In genomic region chr17:40618754-40619625, GRCh38 we compare ENCODE assay signal across 14 cellular contexts. TPM values are rescaled to one million over a fixed set of nuclear protein-coding genes. Genes with fewer than 3 reads are reported as not detected.
DNase-seq lines count a peak whose midpoint lies in the region; ATAC-seq, FAIRE-seq and TF ChIP-seq lines count a peak whose summit lies in the region.
"Had no signal": no experiment of that assay in that cellular context is flagged by ENCODE, and none has a peak within 500 bp of the region (broad histone marks: within the 10 kb centered on the region; RNA-seq: fewer than 3 reads in every experiment).

No MANE protein-coding gene starts in this region.

- H3K4me3 ChIP-seq in gastroesophageal sphincter = no peak overlapping the region
- H3K4me3 ChIP-seq: uterus had no signal

- no peak for TF ChIP-seq EP300 in gastroesophageal sphincter (IDR thresholded peaks at IDR 0.05)

- no peaks in the 10 kb centered on the region for H3K9me3 Mint-ChIP-seq in activated CD4-positive, alpha-beta T cell treated with anti-CD3 and anti-CD28 coated beads, Interleukin-2, amount 10 ng/mL, durations not matched to agents 7 days and 5 days
- no peaks in the 10 kb centered on the region for H3K9me3 Mint-ChIP-seq in IgD-negative memory B cell
- no peaks in the 10 kb centered on the region for H3K9me3 Mint-ChIP-seq in activated naive CD8-positive, alpha-beta T cell treated with anti-CD3 and anti-CD28 coated beads for 36 hours
- no peaks in the 10 kb centered on the region for H3K9me3 Mint-ChIP-seq in naive thymus-derived CD8-positive, alpha-beta T cell
- H3K9me3 Mint-ChIP-seq: CD8-positive, alpha-beta T cell; T-cell had no signal

- CTCF ChIA-PET in activated CD4-positive, alpha-beta T cell treated with anti-CD3 and anti-CD28 coated beads, Interleukin-2, amount 10 ng/mL, durations not matched to agents 7 days and 5 days (lab: Charles Lee) = interaction anchor here (0.7 to 1.7 kb wide), 17 partner anchors 9 to 257 kb away, joined by 3 to 10 read pairs (median 4); no protein-coding TSS in a partner anchor

- peaks cover 85% of the 10 kb centered on the region for H3K4me1 Mint-ChIP-seq in activated CD4-positive, alpha-beta T cell treated with anti-CD3 and anti-CD28 coated beads, Interleukin-2, amount 10 ng/mL, durations not matched to agents 7 days and 5 days
- peaks cover 40 to 52% (median 48%) of the 10 kb centered on the region in 3 donors for H3K4me1 Mint-ChIP-seq in IgD-negative memory B cell
- H3K4me1 Mint-ChIP-seq in activated naive CD8-positive, alpha-beta T cell treated with anti-CD3 and anti-CD28 coated beads for 36 hours = peaks cover 75% of the 10 kb centered on the region
- peaks cover 30 to 83% (median 80%) of the 10 kb centered on the region in 4 donors for H3K4me1 Mint-ChIP-seq in naive thymus-derived CD8-positive, alpha-beta T cell

- 58 to 83% methylated on average over 10 to 14 of the region's 16 CpGs for WGBS in gastroesophageal sphincter (ENCODE audit: low coverage in 1 of 2), 2 donors

- TF ChIP-seq CTCF in gastroesophageal sphincter (IDR thresholded peaks at IDR 0.05) = no peak

- peaks cover 0 to 45% (median 0%) of the 10 kb centered on the region in 3 donors for H3K4me1 ChIP-seq in gastroesophageal sphincter

- TF ChIP-seq POLR2A in GM12891 (IDR thresholded peaks at IDR 0.05; ENCODE audit: low read depth, low read length) = no peak
- no peak for TF ChIP-seq POLR2A in gastroesophageal sphincter (IDR thresholded peaks at IDR 0.05)

- H3K27ac Mint-ChIP-seq in activated CD4-positive, alpha-beta T cell treated with anti-CD3 and anti-CD28 coated beads, Interleukin-2, amount 10 ng/mL, durations not matched to agents 7 days and 5 days = no peak overlapping the region
- peak overlapping the region; percentile 47 to 80 (median 76) for H3K27ac Mint-ChIP-seq in IgD-negative memory B cell
- H3K27ac Mint-ChIP-seq in activated naive CD8-positive, alpha-beta T cell treated with anti-CD3 and anti-CD28 coated beads for 36 hours = peak overlapping the region; percentile 82
- peak overlapping the region in 8 of 10 donors; percentile 31 to 95 (median 82) for H3K27ac Mint-ChIP-seq in naive thymus-derived CD8-positive, alpha-beta T cell

- no peaks in the 10 kb centered on the region for H3K36me3 Mint-ChIP-seq in activated CD4-positive, alpha-beta T cell treated with anti-CD3 and anti-CD28 coated beads, Interleukin-2, amount 10 ng/mL, durations not matched to agents 7 days and 5 days (ENCODE audit: low read depth)
- no peaks in the 10 kb centered on the region for H3K36me3 Mint-ChIP-seq in IgD-negative memory B cell
- no peaks in the 10 kb centered on the region for H3K36me3 Mint-ChIP-seq in activated naive CD8-positive, alpha-beta T cell treated with anti-CD3 and anti-CD28 coated beads for 36 hours
- no peaks in the 10 kb centered on the region for H3K36me3 Mint-ChIP-seq in naive thymus-derived CD8-positive, alpha-beta T cell
- H3K36me3 Mint-ChIP-seq: CD8-positive, alpha-beta T cell; T-cell had no signal

- no peaks in the 10 kb centered on the region for H3K9me3 ChIP-seq in gastroesophageal sphincter
- H3K9me3 ChIP-seq: uterus had no signal

- H3K27ac ChIP-seq in gastroesophageal sphincter = peak overlapping the region in 2 of 4 donors; percentile 19 to 59
- H3K27ac ChIP-seq: RWPE1 had no signal

- H3K27me3 ChIP-seq in gastroesophageal sphincter = peaks cover 54% of the 10 kb centered on the region
- H3K27me3 ChIP-seq: uterus had no signal

- H3K36me3 ChIP-seq in gastroesophageal sphincter = no peaks in the 10 kb centered on the region
- H3K36me3 ChIP-seq: uterus had no signal

- DNase-seq in activated CD4-positive, alpha-beta T cell treated with anti-CD3 and anti-CD28 coated beads, Interleukin-2, amount 10 ng/mL, durations not matched to agents 7 days and 5 days = no peak
- no peak for DNase-seq in activated CD4-positive, alpha-beta T cell treated with anti-CD3 and anti-CD28 coated beads for 4 hours
- DNase-seq in activated naive CD8-positive, alpha-beta T cell treated with anti-CD3 and anti-CD28 coated beads for 36 hours = no peak
- no peak for DNase-seq in naive thymus-derived CD8-positive, alpha-beta T cell
- DNase-seq in UCSD-AML1 (lab: John Stamatoyannopoulos, UW; ENCODE audit: unreplicated experiment) (no peak), GM12891 (ENCODE audit: insufficient read length, low spot score) (no peak)

- H3K4me3 Mint-ChIP-seq in activated CD4-positive, alpha-beta T cell treated with anti-CD3 and anti-CD28 coated beads, Interleukin-2, amount 10 ng/mL, durations not matched to agents 7 days and 5 days = peak overlapping the region; percentile 67
- peak overlapping the region; percentile 17 to 92 (median 74) for H3K4me3 Mint-ChIP-seq in IgD-negative memory B cell
- peak overlapping the region; percentile 69 for H3K4me3 Mint-ChIP-seq in activated naive CD8-positive, alpha-beta T cell treated with anti-CD3 and anti-CD28 coated beads for 36 hours
- H3K4me3 Mint-ChIP-seq in naive thymus-derived CD8-positive, alpha-beta T cell = peak overlapping the region in 7 of 10 donors; percentile 28 to 85 (median 79)

- no peak for ATAC-seq in naive thymus-derived CD8-positive, alpha-beta T cell
- no peak for ATAC-seq in gastroesophageal sphincter

- POLR2A ChIA-PET in activated CD4-positive, alpha-beta T cell treated with anti-CD3 and anti-CD28 coated beads, Interleukin-2, amount 10 ng/mL, durations not matched to agents 7 days and 5 days (lab: Charles Lee) = interaction anchor here (1.0 kb wide), 1 partner anchor 29 kb away, joined by 4 read pairs; the partner anchor contains the start of gene SMARCE1
- POLR2A ChIA-PET in naive thymus-derived CD8-positive, alpha-beta T cell (lab: Charles Lee) = interaction anchor here (0.6 to 31.1 kb wide), 12 partner anchors 14 to 1735 kb away, joined by 3 to 2269 read pairs (median 4); partner anchors contain the start of genes CCR7 and SMARCE1

- no peak for FAIRE-seq in GM12891 (lab: Jason Lieb, UNC)

- no peaks in the 10 kb centered on the region for H3K27me3 Mint-ChIP-seq in activated CD4-positive, alpha-beta T cell treated with anti-CD3 and anti-CD28 coated beads, Interleukin-2, amount 10 ng/mL, durations not matched to agents 7 days and 5 days
- peaks cover 2% of the 10 kb centered on the region for H3K27me3 Mint-ChIP-seq in IgD-negative memory B cell
- H3K27me3 Mint-ChIP-seq in activated naive CD8-positive, alpha-beta T cell treated with anti-CD3 and anti-CD28 coated beads for 36 hours = no peaks in the 10 kb centered on the region
- no peaks in the 10 kb centered on the region for H3K27me3 Mint-ChIP-seq in naive thymus-derived CD8-positive, alpha-beta T cell
- H3K27me3 Mint-ChIP-seq: T-cell had no signal

TF ChIP-seq in GM12891, 5 proteins besides CTCF, POLR2A, EP300 and RAD21:
- TF ChIP-seq POLR2AphosphoS5 (IDR thresholded peaks at IDR 0.05; ENCODE audit: low read depth, low read length) (no peak), POU2F2 (IDR thresholded peaks at IDR 0.05; ENCODE audit: low read depth, low read length) (no peak), PAX5 (IDR thresholded peaks at IDR 0.05; ENCODE audit: insufficient read depth, low read length, severe bottlenecking) (no peak), SPI1 (IDR thresholded peaks at IDR 0.05; ENCODE audit: low read depth, low read length) (no peak), TAF1 (IDR thresholded peaks at IDR 0.05; ENCODE audit: low read depth, low read length) (no peak)

RNA-seq across cellular contexts. Expression of gene SMARCE1, which starts 28.6 kb away (rescaled TPM):
- total RNA-seq in activated CD4-positive, alpha-beta T cell treated with anti-CD3 and anti-CD28 coated beads, Interleukin-2, amount 10 ng/mL, durations not matched to agents 7 days and 5 days = 100 to 1,000 TPM; 110 to 117 TPM
- polyA plus RNA-seq in IgD-negative memory B cell = 221 TPM
- 100 to 1,000 TPM; 107 to 118 TPM for total RNA-seq in activated naive CD8-positive, alpha-beta T cell treated with anti-CD3 and anti-CD28 coated beads for 36 hours
- total RNA-seq in naive thymus-derived CD8-positive, alpha-beta T cell = 100 to 1,000 TPM in 1 of 2 experiments, 10 to 100 TPM in 1; 97.5 to 108 TPM
- polyA plus RNA-seq in naive thymus-derived CD8-positive, alpha-beta T cell = 100 to 1,000 TPM; 195 to 229 (median 220) TPM
- 90.6 TPM for polyA plus RNA-seq in GM12891 (2012; ENCODE audit: low read depth, missing spikeins)
- total RNA-seq in gastroesophageal sphincter = 100 to 1,000 TPM; 102 to 131 (median 109) TPM

RNA-seq across cellular contexts. Expression of gene KRT222, which starts 46.0 kb away (rescaled TPM):
- total RNA-seq in activated CD4-positive, alpha-beta T cell treated with anti-CD3 and anti-CD28 coated beads, Interleukin-2, amount 10 ng/mL, durations not matched to agents 7 days and 5 days = not detected
- not detected for polyA plus RNA-seq in IgD-negative memory B cell
- total RNA-seq in activated naive CD8-positive, alpha-beta T cell treated with anti-CD3 and anti-CD28 coated beads for 36 hours = under 1 TPM in 1 of 2 experiments, not detected in 1; 0.22 TPM
- total RNA-seq in naive thymus-derived CD8-positive, alpha-beta T cell = not detected
- polyA plus RNA-seq in naive thymus-derived CD8-positive, alpha-beta T cell = under 1 TPM in 1 of 3 donors, not detected in 2; 0.09 TPM
- not detected for polyA plus RNA-seq in GM12891 (2012; ENCODE audit: low read depth, missing spikeins)
- 10 to 100 TPM in 1 of 4 donors, 1 to 10 TPM in 2, under 1 TPM in 1; 0.94 to 17.8 (median 1.8) TPM for total RNA-seq in gastroesophageal sphincter
- total RNA-seq: A673; CD8-positive, alpha-beta T cell; T-cell had no signal

RNA-seq across cellular contexts. Expression of gene CCR7, which starts 53.7 kb away (rescaled TPM):
- 100 to 1,000 TPM; 281 to 323 TPM for total RNA-seq in activated CD4-positive, alpha-beta T cell treated with anti-CD3 and anti-CD28 coated beads, Interleukin-2, amount 10 ng/mL, durations not matched to agents 7 days and 5 days
- 257 TPM for polyA plus RNA-seq in IgD-negative memory B cell
- 100 to 1,000 TPM; 260 to 274 TPM for total RNA-seq in activated naive CD8-positive, alpha-beta T cell treated with anti-CD3 and anti-CD28 coated beads for 36 hours
- total RNA-seq in naive thymus-derived CD8-positive, alpha-beta T cell = 100 to 1,000 TPM; 571 to 574 TPM
- 1,000 to 10,000 TPM in 2 of 3 donors, 100 to 1,000 TPM in 1; 897 to 2,008 (median 1,531) TPM for polyA plus RNA-seq in naive thymus-derived CD8-positive, alpha-beta T cell
- polyA plus RNA-seq in GM12891 (2012; ENCODE audit: low read depth, missing spikeins) = 156 TPM
- 1 to 10 TPM in 1 of 4 donors, under 1 TPM in 2, not detected in 1; 0.15 to 2.2 (median 0.35) TPM for total RNA-seq in gastroesophageal sphincter
- total RNA-seq: renal cortical epithelial cell had no signal

Comparison
In these comparisons a context has a peak if more than half of its experiments do, and no peak if none do; other contexts are left out.
1. RNA of gene CCR7, which starts 53.7 kb away (total RNA-seq): 571 to 574 TPM in naive thymus-derived CD8-positive, alpha-beta T cell, 281 to 323 TPM in activated CD4-positive, alpha-beta T cell treated with anti-CD3 and anti-CD28 coated beads, Interleukin-2, amount 10 ng/mL, durations not matched to agents 7 days and 5 days and 260 to 274 TPM in activated naive CD8-positive, alpha-beta T cell treated with anti-CD3 and anti-CD28 coated beads for 36 hours; 0.15 to 2.2 TPM in gastroesophageal sphincter; every median in the first group is over 10 times any median in the second.
2. Peak in every context shown above with its lines, with median percentiles within 50 percentile points of each other: H3K4me3 Mint-ChIP-seq.